16 cellular contexts compared by ENCODE assay signal in genomic region chr10:75261813-75262725, GRCh38. TPM values are rescaled to one million over a fixed set of nuclear protein-coding genes. Genes with fewer than 3 reads are reported as not detected.
DNase-seq lines count a peak whose midpoint lies in the region; ATAC-seq and TF ChIP-seq lines count a peak whose summit lies in the region.
"Had no signal": no experiment of that assay in that cellular context is flagged by ENCODE, and none has a peak within 500 bp of the region (broad histone marks: within the 10 kb centered on the region; RNA-seq: fewer than 3 reads in every experiment).

No MANE protein-coding gene starts in this region.

- H3K27ac ChIP-seq in body of pancreas = peak overlapping the region; percentile 92 to 99 (median 98)

- peaks cover 35% of the 10 kb centered on the region for H3K4me1 ChIP-seq in body of pancreas
- peaks cover 21% of the 10 kb centered on the region for H3K4me1 ChIP-seq in mucosa of stomach (ENCODE audit: control insufficient read depth, insufficient read depth, low read length)

- H3K4me3 ChIP-seq in body of pancreas = no peak overlapping the region
- H3K4me3 ChIP-seq in mucosa of stomach (ENCODE audit: low read length) = peak overlapping the region; percentile 31
- H3K4me3 ChIP-seq: MG63 had no signal

- H3K9me3 ChIP-seq in body of pancreas = no peaks in the 10 kb centered on the region
- no peaks in the 10 kb centered on the region for H3K9me3 ChIP-seq in mucosa of stomach (ENCODE audit: control insufficient read depth, low read length)
- H3K9me3 ChIP-seq: MG63 had no signal

- ATAC-seq in body of pancreas (peak; percentile 77), GM21723 (IDR thresholded peaks at IDR 0.05; ENCODE audit: unreplicated experiment) (no peak)
- no peak for ATAC-seq in activated T-cell treated with anti-CD3 and anti-CD28 coated beads, Interleukin-2, amount 50 U/mL, for 4 hours
- ATAC-seq: stimulated activated memory B cell treated with anti-CD40 and anti-IgM and Interleukin-4, amounts not matched to agents 10 μg/mL and 1 μg/mL and 100 μg/mL, for 72 hours had no signal

- no peak for DNase-seq in Calu3
- peak; percentile 34 for DNase-seq in NCI-H146 treated with DMSO at 0.1 percent for 48 hours (lab: John Stamatoyannopoulos, UW; ENCODE audit: unreplicated experiment)
- DNase-seq in body of pancreas = peak; percentile 85 to 94 (median 90)
- no peak for DNase-seq in activated T-helper 2 cell treated with anti-CD3 and anti-CD28 coated beads, Interferon-gamma antibody, Interleukin-2, Interleukin-4, amounts not matched to agents 10 μg/mL and 5 μg/mL and 100 μg/mL, durations not matched to agents 14 hours and 24 hours and 36 hours (ENCODE audit: low spot score)
- no peak for DNase-seq in activated T-cell treated with anti-CD3 and anti-CD28 coated beads, Interleukin-2, amount 50 U/mL, for 4 hours
- no peak for DNase-seq in NCI-H1048 (lab: John Stamatoyannopoulos, UW)
- DNase-seq: cerebellar nuclear complex; EL; MG63; NCI-H510A; SIG-M5; stimulated activated CD4-positive, alpha-beta T cell treated with anti-CD3 and anti-CD28 coated beads, Interleukin-4, amount 100 ng/mL, for 24 hours had no signal

- H3K36me3 Mint-ChIP-seq in Calu3 (ENCODE audit: insufficient read depth, unreplicated experiment) = peaks cover 10% of the 10 kb centered on the region
- no peaks in the 10 kb centered on the region for H3K36me3 Mint-ChIP-seq in activated T-helper 2 cell treated with anti-CD3 and anti-CD28 coated beads, Interferon-gamma antibody, Interleukin-2, Interleukin-4, amounts not matched to agents 10 μg/mL and 5 μg/mL and 100 μg/mL, durations not matched to agents 14 hours and 24 hours and 36 hours (ENCODE audit: low read depth)
- no peaks in the 10 kb centered on the region for H3K36me3 Mint-ChIP-seq in activated T-cell treated with anti-CD3 and anti-CD28 coated beads, Interleukin-2, amount 50 U/mL, for 4 hours (ENCODE audit: insufficient read depth)
- H3K36me3 Mint-ChIP-seq: stimulated activated memory B cell treated with anti-CD40 and anti-IgM and Interleukin-4, amounts not matched to agents 10 μg/mL and 1 μg/mL and 100 μg/mL, for 72 hours had no signal

- intact Hi-C loops in Calu3 (cut with micrococcal nuclease; ENCODE audit: unreplicated experiment) (loop anchor here (5.0 to 10.0 kb wide), 2 partner anchors 140 to 773 kb away; partner anchors contain the start of gene ZNF503), body of pancreas (cut with DNase I) (no loop called here)
- intact Hi-C loops in activated T-helper 2 cell treated with anti-CD3 and anti-CD28 coated beads, Interferon-gamma antibody, Interleukin-2, Interleukin-4, amounts not matched to agents 10 μg/mL and 5 μg/mL and 100 μg/mL, durations not matched to agents 14 hours and 24 hours and 36 hours (cut with micrococcal nuclease) = no loop called here

- peak in 2 of 3 donors; percentile 59 to 71 for TF ChIP-seq POLR2A in body of pancreas (IDR thresholded peaks at IDR 0.05)

- H3K27me3 ChIP-seq in body of pancreas = no peaks in the 10 kb centered on the region
- H3K27me3 ChIP-seq in mucosa of stomach (ENCODE audit: control insufficient read depth, insufficient read depth, low read length) = no peaks in the 10 kb centered on the region
- H3K27me3 ChIP-seq: MG63 had no signal

- H3K9me3 Mint-ChIP-seq in Calu3 (ENCODE audit: low read depth, unreplicated experiment) = no peaks in the 10 kb centered on the region
- H3K9me3 Mint-ChIP-seq in activated T-helper 2 cell treated with anti-CD3 and anti-CD28 coated beads, Interferon-gamma antibody, Interleukin-2, Interleukin-4, amounts not matched to agents 10 μg/mL and 5 μg/mL and 100 μg/mL, durations not matched to agents 14 hours and 24 hours and 36 hours = no peaks in the 10 kb centered on the region
- H3K9me3 Mint-ChIP-seq in activated T-cell treated with anti-CD3 and anti-CD28 coated beads, Interleukin-2, amount 50 U/mL, for 4 hours = no peaks in the 10 kb centered on the region
- H3K9me3 Mint-ChIP-seq: activated naive CD4-positive, alpha-beta T cell treated with anti-CD3 and anti-CD28 coated beads, Interleukin-2, amount 50 U/mL, for 24 hours had no signal

- H3K27ac Mint-ChIP-seq in Calu3 (ENCODE audit: unreplicated experiment) = peak overlapping the region; percentile 80
- no peak overlapping the region for H3K27ac Mint-ChIP-seq in activated T-helper 2 cell treated with anti-CD3 and anti-CD28 coated beads, Interferon-gamma antibody, Interleukin-2, Interleukin-4, amounts not matched to agents 10 μg/mL and 5 μg/mL and 100 μg/mL, durations not matched to agents 14 hours and 24 hours and 36 hours
- H3K27ac Mint-ChIP-seq: activated naive CD4-positive, alpha-beta T cell treated with anti-CD3 and anti-CD28 coated beads, Interleukin-2, amount 50 U/mL, for 24 hours; stimulated activated memory B cell treated with anti-CD40 and anti-IgM and Interleukin-4, amounts not matched to agents 10 μg/mL and 1 μg/mL and 100 μg/mL, for 72 hours had no signal

- H3K9ac ChIP-seq in mucosa of stomach (ENCODE audit: low read length) = no peak overlapping the region

- peaks cover 34% of the 10 kb centered on the region for H3K4me1 Mint-ChIP-seq in Calu3 (ENCODE audit: low read depth, unreplicated experiment)
- H3K4me1 Mint-ChIP-seq in activated T-helper 2 cell treated with anti-CD3 and anti-CD28 coated beads, Interferon-gamma antibody, Interleukin-2, Interleukin-4, amounts not matched to agents 10 μg/mL and 5 μg/mL and 100 μg/mL, durations not matched to agents 14 hours and 24 hours and 36 hours (ENCODE audit: low read depth) = no peaks in the 10 kb centered on the region
- H3K4me1 Mint-ChIP-seq in activated T-cell treated with anti-CD3 and anti-CD28 coated beads, Interleukin-2, amount 50 U/mL, for 4 hours (ENCODE audit: low read depth) = no peaks in the 10 kb centered on the region
- H3K4me1 Mint-ChIP-seq: activated naive CD4-positive, alpha-beta T cell treated with anti-CD3 and anti-CD28 coated beads, Interleukin-2, amount 50 U/mL, for 24 hours; stimulated activated memory B cell treated with anti-CD40 and anti-IgM and Interleukin-4, amounts not matched to agents 10 μg/mL and 1 μg/mL and 100 μg/mL, for 72 hours had no signal

- peak overlapping the region; percentile 60 for H3K4me3 Mint-ChIP-seq in Calu3 (ENCODE audit: low read depth, unreplicated experiment)
- H3K4me3 Mint-ChIP-seq in activated T-helper 2 cell treated with anti-CD3 and anti-CD28 coated beads, Interferon-gamma antibody, Interleukin-2, Interleukin-4, amounts not matched to agents 10 μg/mL and 5 μg/mL and 100 μg/mL, durations not matched to agents 14 hours and 24 hours and 36 hours (ENCODE audit: low read depth) = no peak overlapping the region
- no peak overlapping the region for H3K4me3 Mint-ChIP-seq in activated T-cell treated with anti-CD3 and anti-CD28 coated beads, Interleukin-2, amount 50 U/mL, for 4 hours
- H3K4me3 Mint-ChIP-seq: activated naive CD4-positive, alpha-beta T cell treated with anti-CD3 and anti-CD28 coated beads, Interleukin-2, amount 50 U/mL, for 24 hours; stimulated activated memory B cell treated with anti-CD40 and anti-IgM and Interleukin-4, amounts not matched to agents 10 μg/mL and 1 μg/mL and 100 μg/mL, for 72 hours had no signal

- BruUV-seq in Calu3 (replicated peaks; lab: Mats Ljungman, UMichigan) = no TSS peak

- TF ChIP-seq CTCF in Calu3 (IDR thresholded peaks at IDR 0.05; ENCODE audit: unreplicated experiment) (no peak), body of pancreas (IDR thresholded peaks at IDR 0.05) (peak in 2 of 7 experiments; percentile 8 to 35)

- no peaks in the 10 kb centered on the region for H3K36me3 ChIP-seq in body of pancreas (replicated peaks in 1 of 2; ENCODE audit: insufficient read depth in 1 of 2, low read depth in 2 of 2)
- H3K36me3 ChIP-seq in mucosa of stomach (ENCODE audit: control insufficient read depth, insufficient read depth, low read length) = no peaks in the 10 kb centered on the region
- H3K36me3 ChIP-seq: MG63 had no signal

- WGBS in body of pancreas, 2 donors = 13 to 21% methylated on average over 18 to 25 of the region's 25 CpGs

- H3K27me3 Mint-ChIP-seq in Calu3 (ENCODE audit: unreplicated experiment) = no peaks in the 10 kb centered on the region
- H3K27me3 Mint-ChIP-seq in activated T-helper 2 cell treated with anti-CD3 and anti-CD28 coated beads, Interferon-gamma antibody, Interleukin-2, Interleukin-4, amounts not matched to agents 10 μg/mL and 5 μg/mL and 100 μg/mL, durations not matched to agents 14 hours and 24 hours and 36 hours (ENCODE audit: low read depth) = no peaks in the 10 kb centered on the region
- H3K27me3 Mint-ChIP-seq in activated T-cell treated with anti-CD3 and anti-CD28 coated beads, Interleukin-2, amount 50 U/mL, for 4 hours (ENCODE audit: low read depth) = no peaks in the 10 kb centered on the region
- H3K27me3 Mint-ChIP-seq: activated naive CD4-positive, alpha-beta T cell treated with anti-CD3 and anti-CD28 coated beads, Interleukin-2, amount 50 U/mL, for 24 hours; stimulated activated memory B cell treated with anti-CD40 and anti-IgM and Interleukin-4, amounts not matched to agents 10 μg/mL and 1 μg/mL and 100 μg/mL, for 72 hours had no signal

- CTCF ChIA-PET in Calu3 (lab: Charles Lee) = interaction anchor here (1.2 to 2.0 kb wide), 3 partner anchors 11 to 27 kb away, joined by 3 to 5 read pairs (median 3); partner anchors contain the start of gene COMTD1

RNA-seq across cellular contexts. Expression of gene COMTD1, which starts 26.3 kb away (rescaled TPM):
- 52.4 and 67.6 TPM in 2 replicates for total RNA-seq in Calu3 (2022)
- 100 to 1,000 TPM; 156 to 301 TPM for total RNA-seq in body of pancreas
- 38.5 and 38.7 TPM in 2 replicates for total RNA-seq in activated T-helper 2 cell treated with anti-CD3 and anti-CD28 coated beads, Interferon-gamma antibody, Interleukin-2, Interleukin-4, amounts not matched to agents 10 μg/mL and 5 μg/mL and 100 μg/mL, durations not matched to agents 14 hours and 24 hours and 36 hours
- 10 to 100 TPM; 30.0 to 35.1 (median 30.4) TPM for total RNA-seq in activated T-cell treated with anti-CD3 and anti-CD28 coated beads, Interleukin-2, amount 50 U/mL, for 4 hours

RNA-seq across cellular contexts. Expression of gene VDAC2, which starts 51.5 kb away (rescaled TPM):
- total RNA-seq in Calu3 (2022) = 243 and 254 TPM in 2 replicates
- 10 to 100 TPM; 52.7 to 71.3 TPM for total RNA-seq in body of pancreas
- 219 and 221 TPM in 2 replicates for total RNA-seq in activated T-helper 2 cell treated with anti-CD3 and anti-CD28 coated beads, Interferon-gamma antibody, Interleukin-2, Interleukin-4, amounts not matched to agents 10 μg/mL and 5 μg/mL and 100 μg/mL, durations not matched to agents 14 hours and 24 hours and 36 hours
- 100 to 1,000 TPM; 269 to 284 (median 271) TPM for total RNA-seq in activated T-cell treated with anti-CD3 and anti-CD28 coated beads, Interleukin-2, amount 50 U/mL, for 4 hours

Comparison
In these comparisons a context has a peak if more than half of its experiments do, and no peak if none do; other contexts are left out.
1. DNase-seq: peak in NCI-H146 treated with DMSO at 0.1 percent for 48 hours (single experiment) and body of pancreas (4 of 4); none in Calu3 (single experiment), activated T-helper 2 cell treated with anti-CD3 and anti-CD28 coated beads, Interferon-gamma antibody, Interleukin-2, Interleukin-4, amounts not matched to agents 10 μg/mL and 5 μg/mL and 100 μg/mL, durations not matched to agents 14 hours and 24 hours and 36 hours (single experiment), activated T-cell treated with anti-CD3 and anti-CD28 coated beads, Interleukin-2, amount 50 U/mL, for 4 hours (single experiment) and NCI-H1048 (single experiment).